ENCODE assay signal across 1 cellular context in genomic region chr3:191235331-191236314, GRCh38.
TF ChIP-seq lines count a peak whose summit lies in the region.

No MANE protein-coding gene starts in this region.

TF ChIP-seq in GM12878, 131 proteins besides CTCF, POLR2A, EP300 and RAD21 (continued from another document and continues in another):
- TF ChIP-seq HSF1 (IDR thresholded peaks at IDR 0.05; ENCODE audit: low read depth, low read length) (no peak), YBX1 (IDR thresholded peaks at IDR 0.05) (no peak), ZSCAN29 (IDR thresholded peaks at IDR 0.05) (no peak), LARP7 (IDR thresholded peaks at IDR 0.05) (no peak), RUNX3 (IDR thresholded peaks at IDR 0.05; ENCODE audit: low read length) (peak; percentile 97), SIN3A (IDR thresholded peaks at IDR 0.05; ENCODE audit: low read depth, low read length) (no peak), ATF7 (IDR thresholded peaks at IDR 0.05; ENCODE audit: low read depth) (peak; percentile 82), TARDBP (IDR thresholded peaks at IDR 0.05; ENCODE audit: borderline replicate concordance) (no peak; the same call in 1 of the 2 replicates), ZNF592 (IDR thresholded peaks at IDR 0.05) (no peak), IKZF2 (IDR thresholded peaks at IDR 0.05) (peak; percentile 75 to 88), WRNIP1 (IDR thresholded peaks at IDR 0.05; ENCODE audit: borderline replicate concordance, low read depth, low read length) (no peak), SIX5 (IDR thresholded peaks at IDR 0.05; ENCODE audit: low read depth, low read length, severe bottlenecking) (no peak), ZNF24 (IDR thresholded peaks at IDR 0.05) (no peak), KDM1A (IDR thresholded peaks at IDR 0.05; ENCODE audit: borderline replicate concordance) (no peak), SPI1 (IDR thresholded peaks at IDR 0.05; ENCODE audit: borderline replicate concordance, insufficient read depth, low read depth, low read length) (peak; percentile 29; the same call in 1 of the 2 replicates), POU2F2 (IDR thresholded peaks at IDR 0.05; ENCODE audit: borderline replicate concordance, low read depth, low read length) (peak; percentile 78; the same call in 1 of the 3 replicates), BCL11A (IDR thresholded peaks at IDR 0.05; ENCODE audit: low read depth, low read length) (peak; percentile 97), ZNF384 (IDR thresholded peaks at IDR 0.05; ENCODE audit: borderline replicate concordance, low read depth, low read length) (no peak), ZBTB4 (CRISPR knock-in tag; IDR thresholded peaks at IDR 0.05) (no peak), RB1 (IDR thresholded peaks at IDR 0.05; ENCODE audit: borderline replicate concordance) (no peak), SMARCA5 (IDR thresholded peaks at IDR 0.05) (peak; percentile 24; the same call in 1 of the 2 replicates), CBFB (IDR thresholded peaks at IDR 0.05; ENCODE audit: low read depth) (peak; percentile 87), FOS (IDR thresholded peaks at IDR 0.05; ENCODE audit: borderline replicate concordance, extremely low read depth, insufficient read length) (no peak), ZNF274 (IDR thresholded peaks at IDR 0.05; ENCODE audit: insufficient read depth, insufficient read length) (no peak), SMAD5 (IDR thresholded peaks at IDR 0.05; ENCODE audit: low read depth) (no peak), RAD51 (IDR thresholded peaks at IDR 0.05) (no peak; the same call in 1 of the 2 replicates), ZNF207 (IDR thresholded peaks at IDR 0.05; ENCODE audit: borderline replicate concordance) (no peak), STAT1 (conservative IDR thresholded peaks at IDR 0.05) (no peak)
- TF ChIP-seq, protein P1, sequence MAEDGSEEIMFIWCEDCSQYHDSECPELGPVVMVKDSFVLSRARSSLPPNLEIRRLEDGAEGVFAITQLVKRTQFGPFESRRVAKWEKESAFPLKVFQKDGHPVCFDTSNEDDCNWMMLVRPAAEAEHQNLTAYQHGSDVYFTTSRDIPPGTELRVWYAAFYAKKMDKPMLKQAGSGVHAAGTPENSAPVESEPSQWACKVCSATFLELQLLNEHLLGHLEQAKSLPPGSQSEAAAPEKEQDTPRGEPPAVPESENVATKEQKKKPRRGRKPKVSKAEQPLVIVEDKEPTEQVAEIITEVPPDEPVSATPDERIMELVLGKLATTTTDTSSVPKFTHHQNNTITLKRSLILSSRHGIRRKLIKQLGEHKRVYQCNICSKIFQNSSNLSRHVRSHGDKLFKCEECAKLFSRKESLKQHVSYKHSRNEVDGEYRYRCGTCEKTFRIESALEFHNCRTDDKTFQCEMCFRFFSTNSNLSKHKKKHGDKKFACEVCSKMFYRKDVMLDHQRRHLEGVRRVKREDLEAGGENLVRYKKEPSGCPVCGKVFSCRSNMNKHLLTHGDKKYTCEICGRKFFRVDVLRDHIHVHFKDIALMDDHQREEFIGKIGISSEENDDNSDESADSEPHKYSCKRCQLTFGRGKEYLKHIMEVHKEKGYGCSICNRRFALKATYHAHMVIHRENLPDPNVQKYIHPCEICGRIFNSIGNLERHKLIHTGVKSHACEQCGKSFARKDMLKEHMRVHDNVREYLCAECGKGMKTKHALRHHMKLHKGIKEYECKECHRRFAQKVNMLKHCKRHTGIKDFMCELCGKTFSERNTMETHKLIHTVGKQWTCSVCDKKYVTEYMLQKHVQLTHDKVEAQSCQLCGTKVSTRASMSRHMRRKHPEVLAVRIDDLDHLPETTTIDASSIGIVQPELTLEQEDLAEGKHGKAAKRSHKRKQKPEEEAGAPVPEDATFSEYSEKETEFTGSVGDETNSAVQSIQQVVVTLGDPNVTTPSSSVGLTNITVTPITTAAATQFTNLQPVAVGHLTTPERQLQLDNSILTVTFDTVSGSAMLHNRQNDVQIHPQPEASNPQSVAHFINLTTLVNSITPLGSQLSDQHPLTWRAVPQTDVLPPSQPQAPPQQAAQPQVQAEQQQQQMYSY (CRISPR knock-in tag; IDR thresholded peaks at IDR 0.05) = no peak
- TF ChIP-seq, protein P2, sequence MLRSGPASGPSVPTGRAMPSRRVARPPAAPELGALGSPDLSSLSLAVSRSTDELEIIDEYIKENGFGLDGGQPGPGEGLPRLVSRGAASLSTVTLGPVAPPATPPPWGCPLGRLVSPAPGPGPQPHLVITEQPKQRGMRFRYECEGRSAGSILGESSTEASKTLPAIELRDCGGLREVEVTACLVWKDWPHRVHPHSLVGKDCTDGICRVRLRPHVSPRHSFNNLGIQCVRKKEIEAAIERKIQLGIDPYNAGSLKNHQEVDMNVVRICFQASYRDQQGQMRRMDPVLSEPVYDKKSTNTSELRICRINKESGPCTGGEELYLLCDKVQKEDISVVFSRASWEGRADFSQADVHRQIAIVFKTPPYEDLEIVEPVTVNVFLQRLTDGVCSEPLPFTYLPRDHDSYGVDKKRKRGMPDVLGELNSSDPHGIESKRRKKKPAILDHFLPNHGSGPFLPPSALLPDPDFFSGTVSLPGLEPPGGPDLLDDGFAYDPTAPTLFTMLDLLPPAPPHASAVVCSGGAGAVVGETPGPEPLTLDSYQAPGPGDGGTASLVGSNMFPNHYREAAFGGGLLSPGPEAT (IDR thresholded peaks at IDR 0.05; ENCODE audit: low read depth) = no peak
- TF ChIP-seq, protein P3, sequence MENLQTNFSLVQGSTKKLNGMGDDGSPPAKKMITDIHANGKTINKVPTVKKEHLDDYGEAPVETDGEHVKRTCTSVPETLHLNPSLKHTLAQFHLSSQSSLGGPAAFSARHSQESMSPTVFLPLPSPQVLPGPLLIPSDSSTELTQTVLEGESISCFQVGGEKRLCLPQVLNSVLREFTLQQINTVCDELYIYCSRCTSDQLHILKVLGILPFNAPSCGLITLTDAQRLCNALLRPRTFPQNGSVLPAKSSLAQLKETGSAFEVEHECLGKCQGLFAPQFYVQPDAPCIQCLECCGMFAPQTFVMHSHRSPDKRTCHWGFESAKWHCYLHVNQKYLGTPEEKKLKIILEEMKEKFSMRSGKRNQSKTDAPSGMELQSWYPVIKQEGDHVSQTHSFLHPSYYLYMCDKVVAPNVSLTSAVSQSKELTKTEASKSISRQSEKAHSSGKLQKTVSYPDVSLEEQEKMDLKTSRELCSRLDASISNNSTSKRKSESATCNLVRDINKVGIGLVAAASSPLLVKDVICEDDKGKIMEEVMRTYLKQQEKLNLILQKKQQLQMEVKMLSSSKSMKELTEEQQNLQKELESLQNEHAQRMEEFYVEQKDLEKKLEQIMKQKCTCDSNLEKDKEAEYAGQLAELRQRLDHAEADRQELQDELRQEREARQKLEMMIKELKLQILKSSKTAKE (IDR thresholded peaks at IDR 0.05; ENCODE audit: low read depth, poor library complexity, severe bottlenecking) = peak; percentile 88
- TF ChIP-seq, protein P4, sequence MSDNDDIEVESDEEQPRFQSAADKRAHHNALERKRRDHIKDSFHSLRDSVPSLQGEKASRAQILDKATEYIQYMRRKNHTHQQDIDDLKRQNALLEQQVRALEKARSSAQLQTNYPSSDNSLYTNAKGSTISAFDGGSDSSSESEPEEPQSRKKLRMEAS (IDR thresholded peaks at IDR 0.05; ENCODE audit: low read depth, low read length) = no peak
- TF ChIP-seq, protein P5, sequence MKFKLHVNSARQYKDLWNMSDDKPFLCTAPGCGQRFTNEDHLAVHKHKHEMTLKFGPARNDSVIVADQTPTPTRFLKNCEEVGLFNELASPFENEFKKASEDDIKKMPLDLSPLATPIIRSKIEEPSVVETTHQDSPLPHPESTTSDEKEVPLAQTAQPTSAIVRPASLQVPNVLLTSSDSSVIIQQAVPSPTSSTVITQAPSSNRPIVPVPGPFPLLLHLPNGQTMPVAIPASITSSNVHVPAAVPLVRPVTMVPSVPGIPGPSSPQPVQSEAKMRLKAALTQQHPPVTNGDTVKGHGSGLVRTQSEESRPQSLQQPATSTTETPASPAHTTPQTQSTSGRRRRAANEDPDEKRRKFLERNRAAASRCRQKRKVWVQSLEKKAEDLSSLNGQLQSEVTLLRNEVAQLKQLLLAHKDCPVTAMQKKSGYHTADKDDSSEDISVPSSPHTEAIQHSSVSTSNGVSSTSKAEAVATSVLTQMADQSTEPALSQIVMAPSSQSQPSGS (IDR thresholded peaks at IDR 0.05; ENCODE audit: low read length) = peak; percentile 87
- TF ChIP-seq, protein P6, sequence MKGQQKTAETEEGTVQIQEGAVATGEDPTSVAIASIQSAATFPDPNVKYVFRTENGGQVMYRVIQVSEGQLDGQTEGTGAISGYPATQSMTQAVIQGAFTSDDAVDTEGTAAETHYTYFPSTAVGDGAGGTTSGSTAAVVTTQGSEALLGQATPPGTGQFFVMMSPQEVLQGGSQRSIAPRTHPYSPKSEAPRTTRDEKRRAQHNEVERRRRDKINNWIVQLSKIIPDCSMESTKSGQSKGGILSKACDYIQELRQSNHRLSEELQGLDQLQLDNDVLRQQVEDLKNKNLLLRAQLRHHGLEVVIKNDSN (IDR thresholded peaks at IDR 0.05; ENCODE audit: borderline replicate concordance, extremely low read length, insufficient read depth, low read depth, low read length) = no peak
- TF ChIP-seq, protein P7, sequence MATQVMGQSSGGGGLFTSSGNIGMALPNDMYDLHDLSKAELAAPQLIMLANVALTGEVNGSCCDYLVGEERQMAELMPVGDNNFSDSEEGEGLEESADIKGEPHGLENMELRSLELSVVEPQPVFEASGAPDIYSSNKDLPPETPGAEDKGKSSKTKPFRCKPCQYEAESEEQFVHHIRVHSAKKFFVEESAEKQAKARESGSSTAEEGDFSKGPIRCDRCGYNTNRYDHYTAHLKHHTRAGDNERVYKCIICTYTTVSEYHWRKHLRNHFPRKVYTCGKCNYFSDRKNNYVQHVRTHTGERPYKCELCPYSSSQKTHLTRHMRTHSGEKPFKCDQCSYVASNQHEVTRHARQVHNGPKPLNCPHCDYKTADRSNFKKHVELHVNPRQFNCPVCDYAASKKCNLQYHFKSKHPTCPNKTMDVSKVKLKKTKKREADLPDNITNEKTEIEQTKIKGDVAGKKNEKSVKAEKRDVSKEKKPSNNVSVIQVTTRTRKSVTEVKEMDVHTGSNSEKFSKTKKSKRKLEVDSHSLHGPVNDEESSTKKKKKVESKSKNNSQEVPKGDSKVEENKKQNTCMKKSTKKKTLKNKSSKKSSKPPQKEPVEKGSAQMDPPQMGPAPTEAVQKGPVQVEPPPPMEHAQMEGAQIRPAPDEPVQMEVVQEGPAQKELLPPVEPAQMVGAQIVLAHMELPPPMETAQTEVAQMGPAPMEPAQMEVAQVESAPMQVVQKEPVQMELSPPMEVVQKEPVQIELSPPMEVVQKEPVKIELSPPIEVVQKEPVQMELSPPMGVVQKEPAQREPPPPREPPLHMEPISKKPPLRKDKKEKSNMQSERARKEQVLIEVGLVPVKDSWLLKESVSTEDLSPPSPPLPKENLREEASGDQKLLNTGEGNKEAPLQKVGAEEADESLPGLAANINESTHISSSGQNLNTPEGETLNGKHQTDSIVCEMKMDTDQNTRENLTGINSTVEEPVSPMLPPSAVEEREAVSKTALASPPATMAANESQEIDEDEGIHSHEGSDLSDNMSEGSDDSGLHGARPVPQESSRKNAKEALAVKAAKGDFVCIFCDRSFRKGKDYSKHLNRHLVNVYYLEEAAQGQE (IDR thresholded peaks at IDR 0.05; ENCODE audit: low read depth, low read length) = no peak
